In genomic region chr1:30914931-30915330, GRCh38 we compare ENCODE assay signal across 20 cellular contexts. TPM values are rescaled to one million over a fixed set of nuclear protein-coding genes. Genes with fewer than 3 reads are reported as not detected.
"Had no signal": no experiment of that assay in that cellular context is flagged by ENCODE, and none has a peak within 500 bp of the region (broad histone marks: within the 10 kb centered on the region; RNA-seq: fewer than 3 reads in every experiment).

No MANE protein-coding gene starts in this region.

- H3K27me3 ChIP-seq: tibial nerve, uterus had no signal

- DNase-seq: activated CD4-positive, alpha-beta memory T cell treated with anti-CD3 and anti-CD28 coated beads, Interleukin-2, amount 10 ng/mL, durations not matched to agents 7 days and 5 days; activated CD4-positive, alpha-beta T cell treated with anti-CD3 and anti-CD28 coated beads, Interleukin-2, amount 10 ng/mL, durations not matched to agents 7 days and 5 days; activated CD4-positive, CD25-positive, alpha-beta regulatory T cell treated with anti-CD3 and anti-CD28 coated beads, Interleukin-2, amount 50 U/mL, for 72 hours; activated T-cell treated with anti-CD3 and anti-CD28 coated beads, Interleukin-2, amount 50 U/mL, for 4 hours; amniotic stem cell; central memory CD4-positive, alpha-beta T cell; dermis blood vessel endothelial cell; effector CD4-positive, alpha-beta T cell; left ventricle myocardium inferior; mammary epithelial cell; naive B cell; nephron progenitor cell; nucleus accumbens; stimulated activated CD4-positive, alpha-beta T cell treated with anti-CD3 and anti-CD28 coated beads, Interleukin-2, amount 100 ng/mL, for 48 hours; stimulated activated naive CD4-positive, alpha-beta T cell treated with Interleukin-2 at 50 U/mL for 16 hours; T-helper 2 cell had no signal

- H3K4me3 ChIP-seq: left ventricle myocardium inferior, tibial nerve, uterus had no signal

- H3K36me3 ChIP-seq: left ventricle myocardium inferior, tibial nerve, uterus had no signal

- H3K27ac ChIP-seq: left ventricle myocardium inferior, tibial nerve, uterus had no signal

- ATAC-seq: activated T-cell treated with anti-CD3 and anti-CD28 coated beads, Interleukin-2, amount 50 U/mL, for 4 hours; activated T-helper 17 cell treated with anti-CD3 and anti-CD28 coated beads, Interleukin-2, amount 50 U/mL, for 72 hours; right cardiac atrium had no signal

- H3K9me3 ChIP-seq: left ventricle myocardium inferior, tibial nerve, uterus had no signal

- H3K4me1 ChIP-seq: uterus had no signal

RNA-seq across cellular contexts. Expression of gene SDC3, which starts 6.4 kb away (rescaled TPM):
- total RNA-seq: activated CD4-positive, alpha-beta memory T cell treated with anti-CD3 and anti-CD28 coated beads, Interleukin-2, amount 10 ng/mL, durations not matched to agents 7 days and 5 days had no signal
